In genomic region chr3:128051837-128052766, GRCh38 we compare ENCODE assay signal across 8 cellular contexts. TPM values are rescaled to one million over a fixed set of nuclear protein-coding genes. Genes with fewer than 3 reads are reported as not detected.
DNase-seq lines count a peak whose midpoint lies in the region; ATAC-seq and TF ChIP-seq lines count a peak whose summit lies in the region.

Gene SEC61A1, plus strand, starts transcription at chr3:128052437. Its CDS starts 116 bp downstream, at chr3:128052553.

- peaks cover 34% of the 10 kb centered on the region for H3K36me3 Mint-ChIP-seq in T-helper 1 cell treated with Interleukin-12 subunit alpha and Interleukin-12 subunit beta and Interleukin-4 antibody, amounts not matched to agents 30 μg/mL and 1 μg/mL, for 36 hours (ENCODE audit: low read depth)

- peak; percentile 61 for TF ChIP-seq POLR2A in prostate gland (IDR thresholded peaks at IDR 0.05)

- TF ChIP-seq CTCF in left ventricle myocardium inferior (IDR thresholded peaks at IDR 0.05; ENCODE audit: borderline replicate concordance) (no peak), prostate gland (IDR thresholded peaks at IDR 0.05) (peak in 2 of 4 experiments; percentile 2 to 27)

- ATAC-seq in GM18498 (IDR thresholded peaks at IDR 0.05; ENCODE audit: unreplicated experiment) (peak; percentile 92), HG02885 (IDR thresholded peaks at IDR 0.05; ENCODE audit: poor library complexity, unreplicated experiment) (peak; percentile 94)

- peaks cover 13% of the 10 kb centered on the region for H3K27me3 Mint-ChIP-seq in T-helper 1 cell treated with Interleukin-12 subunit alpha and Interleukin-12 subunit beta and Interleukin-4 antibody, amounts not matched to agents 30 μg/mL and 1 μg/mL, for 36 hours (ENCODE audit: low read depth)

- peak within 1 kb of the TSS; percentile 97 for H3K4me3 Mint-ChIP-seq in T-helper 1 cell treated with Interleukin-12 subunit alpha and Interleukin-12 subunit beta and Interleukin-4 antibody, amounts not matched to agents 30 μg/mL and 1 μg/mL, for 36 hours

- H3K9me3 Mint-ChIP-seq in T-helper 1 cell treated with Interleukin-12 subunit alpha and Interleukin-12 subunit beta and Interleukin-4 antibody, amounts not matched to agents 30 μg/mL and 1 μg/mL, for 36 hours: no peaks in the 10 kb centered on the region

- H3K4me3 ChIP-seq in left ventricle myocardium inferior (peak within 1 kb of the TSS; percentile 97), prostate gland (peak within 1 kb of the TSS; percentile 89 to 92)

- under 1% methylated on average over 74 of the region's 111 CpGs for WGBS in prostate gland

- H3K4me1 Mint-ChIP-seq in T-helper 1 cell treated with Interleukin-12 subunit alpha and Interleukin-12 subunit beta and Interleukin-4 antibody, amounts not matched to agents 30 μg/mL and 1 μg/mL, for 36 hours (ENCODE audit: low read depth): peaks cover 38% of the 10 kb centered on the region

- H3K27ac Mint-ChIP-seq in T-helper 1 cell treated with Interleukin-12 subunit alpha and Interleukin-12 subunit beta and Interleukin-4 antibody, amounts not matched to agents 30 μg/mL and 1 μg/mL, for 36 hours: peak within 1 kb of the TSS; percentile 96

- intact Hi-C loops in left ventricle myocardium inferior (cut with micrococcal nuclease): no loop called here
- intact Hi-C loops in prostate gland (cut with DNase I): loop anchor here (10.0 kb wide), 1 partner anchor 377 kb away; the partner anchor contains the start of gene ABTB1

- H3K27me3 ChIP-seq in left ventricle myocardium inferior (ENCODE audit: low read depth) (no peaks in the 10 kb centered on the region), prostate gland (replicated peaks; ENCODE audit: insufficient read depth) (no peaks in the 10 kb centered on the region)

- H3K36me3 ChIP-seq in left ventricle myocardium inferior: peaks cover 26% of the 10 kb centered on the region
- H3K36me3 ChIP-seq in prostate gland: no peaks in the 10 kb centered on the region

- H3K27ac ChIP-seq in left ventricle myocardium inferior (replicated peaks): peak within 1 kb of the TSS; percentile 96
- H3K27ac ChIP-seq in prostate gland: peak within 1 kb of the TSS; percentile 82 to 85

- H3K4me1 ChIP-seq in left ventricle myocardium inferior (peaks cover 47% of the 10 kb centered on the region), prostate gland (replicated peaks) (peaks cover 6% of the 10 kb centered on the region)

- H3K9me3 ChIP-seq in left ventricle myocardium inferior (replicated peaks) (no peaks in the 10 kb centered on the region), prostate gland (no peaks in the 10 kb centered on the region)

- DNase-seq in NCI-H1694 treated with DMSO at 0.1 percent for 48 hours (lab: John Stamatoyannopoulos, UW): peak; percentile 74
- peak; percentile 90 for DNase-seq in amniotic stem cell (lab: John Stamatoyannopoulos, UW)
- DNase-seq in left ventricle myocardium inferior: peak; percentile 95
- DNase-seq in prostate gland (ENCODE audit: low spot score): peak; percentile 92
- DNase-seq in ureter (ENCODE audit: low spot score): peak; percentile 96

RNA-seq across cellular contexts. Expression of gene SEC61A1, which starts in this region (rescaled TPM):
- total RNA-seq in left ventricle myocardium inferior (65.8 TPM), prostate gland (100 to 1,000 TPM; 166 to 195 TPM), ureter (217 TPM)

Comparison
In these comparisons a context has a peak if more than half of its experiments do, and no peak if none do; other contexts are left out.
1. Peak in every context shown above with its lines: DNase-seq, ATAC-seq, H3K4me3 ChIP-seq and H3K27ac ChIP-seq.